In the genomic region with DNA sequence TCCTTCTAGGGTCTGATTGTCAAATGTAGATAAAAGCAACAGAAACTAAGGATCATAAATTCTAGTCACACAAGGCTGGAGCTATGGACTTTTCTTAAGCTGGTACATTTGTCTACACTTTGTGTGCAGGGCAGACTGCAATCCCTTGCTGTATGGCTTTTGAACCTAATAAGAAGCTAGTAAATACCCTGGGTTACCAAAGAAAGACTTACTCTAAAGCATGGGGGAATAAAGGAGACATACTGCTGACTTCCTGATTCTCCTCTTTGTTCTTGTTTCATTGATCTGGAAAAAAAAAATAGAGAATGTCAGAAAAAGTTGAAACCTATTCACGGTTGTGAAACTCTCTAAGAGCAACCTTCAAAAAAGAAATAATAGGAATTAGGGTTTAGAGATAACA, we compare ENCODE assay signal across 1 cellular context.
TF ChIP-seq lines count a peak whose summit lies in the region.

No MANE protein-coding gene starts in this region.

TF ChIP-seq in endothelial cell of umbilical vein, 7 proteins besides CTCF, POLR2A, EP300 and RAD21:
- no peak for TF ChIP-seq JUN (IDR thresholded peaks at IDR 0.05; ENCODE audit: borderline replicate concordance, insufficient read depth, insufficient read length, low read depth)
- no peak for TF ChIP-seq MYC (IDR thresholded peaks at IDR 0.05; ENCODE audit: low read depth, low read length)
- TF ChIP-seq, protein P1, sequence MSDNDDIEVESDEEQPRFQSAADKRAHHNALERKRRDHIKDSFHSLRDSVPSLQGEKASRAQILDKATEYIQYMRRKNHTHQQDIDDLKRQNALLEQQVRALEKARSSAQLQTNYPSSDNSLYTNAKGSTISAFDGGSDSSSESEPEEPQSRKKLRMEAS (IDR thresholded peaks at IDR 0.05; ENCODE audit: insufficient read depth, insufficient read length): no peak
- TF ChIP-seq POLR2AphosphoS5 (IDR thresholded peaks at IDR 0.05; ENCODE audit: insufficient read depth, low read depth, low read length): no peak
- TF ChIP-seq FOS (IDR thresholded peaks at IDR 0.05; ENCODE audit: borderline replicate concordance, insufficient read depth, low read length): no peak
- TF ChIP-seq EZH2 (IDR thresholded peaks at IDR 0.05; ENCODE audit: borderline replicate concordance, low read depth, low read length, severe bottlenecking): no peak
- TF ChIP-seq GATA2 (IDR thresholded peaks at IDR 0.05; ENCODE audit: insufficient read depth, insufficient read length, low read depth, low read length): no peak
